Comparison of ENCODE assay signal across 8 cellular contexts in the genomic region with DNA sequence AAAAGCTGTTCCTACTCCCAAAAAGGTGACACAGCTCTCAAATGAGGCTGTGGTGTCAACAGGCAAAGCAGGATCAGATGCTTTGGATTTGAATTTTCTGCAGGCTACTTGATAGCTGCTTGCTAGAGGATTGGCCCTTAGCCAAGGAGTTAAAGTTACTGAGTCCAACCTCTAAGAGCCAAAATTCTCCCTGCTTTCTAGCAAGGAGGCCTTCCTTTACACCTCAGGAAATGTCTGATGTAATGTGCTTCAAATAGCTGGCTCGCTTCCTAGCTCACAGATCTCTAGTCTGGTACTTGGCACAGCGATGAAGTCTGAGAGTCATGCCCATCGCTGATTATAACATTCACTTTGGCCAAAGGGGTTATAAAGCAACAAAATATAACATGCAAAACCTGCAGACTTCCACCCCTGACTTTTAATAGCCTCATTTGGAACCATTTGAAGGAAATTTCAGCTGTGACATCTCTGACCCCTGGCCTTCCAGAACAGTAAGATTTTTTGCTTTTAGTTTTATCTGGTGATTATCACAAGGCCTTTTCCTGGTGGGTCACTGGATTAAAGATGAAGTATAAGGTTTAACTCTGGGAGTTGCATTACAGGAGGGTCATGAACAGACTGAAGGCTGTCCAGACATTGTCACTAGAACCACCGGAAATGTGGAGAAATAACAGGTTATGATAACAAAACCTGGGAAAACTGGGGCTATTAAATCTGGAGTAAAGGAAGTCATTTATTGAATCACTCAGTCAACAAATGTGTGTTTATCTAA.
DNase-seq lines count a peak whose midpoint lies in the region; ATAC-seq and TF ChIP-seq lines count a peak whose summit lies in the region.

No MANE protein-coding gene starts in this region.

- H3K4me1 ChIP-seq in IMR-90 (ENCODE audit: control insufficient read depth, insufficient read depth, low read length) (peaks cover 8% of the 10 kb centered on the region), adipocyte (ENCODE audit: control insufficient read depth, insufficient read depth, low read length) (peaks cover 38% of the 10 kb centered on the region), left ventricle myocardium inferior (peaks cover 45% of the 10 kb centered on the region)

- TF ChIP-seq CTCF in IMR-90 (conservative IDR thresholded peaks at IDR 0.05; ENCODE audit: low read depth, low read length) (no peak), left ventricle myocardium inferior (IDR thresholded peaks at IDR 0.05; ENCODE audit: borderline replicate concordance) (no peak)

- no peak overlapping the region for H3K56ac ChIP-seq in IMR-90 (ENCODE audit: extremely low read depth, insufficient read depth, low read length)

- CTCF ChIA-PET in IMR-90 (lab: Yijun Ruan, JAX) = interaction anchor here (0.7 kb wide), 1 partner anchor 9 kb away, joined by 3 read pairs; no protein-coding TSS in a partner anchor

- H3K4ac ChIP-seq in IMR-90 (ENCODE audit: low read depth, low read length) = peak overlapping the region; percentile 34; the same call in 1 of the 2 replicates

- H2BK5ac ChIP-seq in IMR-90 (ENCODE audit: low read depth, low read length, poor library complexity, severe bottlenecking) = no peak overlapping the region

- ATAC-seq in IMR-90 (ENCODE audit: low read depth) = peak; percentile 56
- no peak for ATAC-seq in HG02970 (IDR thresholded peaks at IDR 0.05; ENCODE audit: low FRiP score, unreplicated experiment)

- no peaks in the 10 kb centered on the region for H3K9me3 ChIP-seq in IMR-90 (ENCODE audit: control insufficient read depth, insufficient read depth, low read length)
- H3K9me3 ChIP-seq in adipocyte (ENCODE audit: control insufficient read depth, low read length) = no peaks in the 10 kb centered on the region
- no peaks in the 10 kb centered on the region for H3K9me3 ChIP-seq in left ventricle myocardium inferior (replicated peaks)

- dilution Hi-C loops in IMR-90 (cut with HindIII; ENCODE audit: low sequenced_read_pairs, unreplicated experiment) = loop anchor here (25.0 kb wide), 1 partner anchor 238 kb away; no protein-coding TSS in a partner anchor

- no peak overlapping the region for H4K91ac ChIP-seq in IMR-90 (ENCODE audit: insufficient read depth, low read depth, low read length)

- H2BK15ac ChIP-seq in IMR-90 (ENCODE audit: low read depth, low read length) = 0 out of 3 replicates have a peak overlapping the region, but pooled peaks have one; percentile 1

- intact Hi-C loops in IMR-90 (cut with micrococcal nuclease) (no loop called here), left ventricle myocardium inferior (cut with micrococcal nuclease) (no loop called here), posterior cingulate gyrus (cut with DNase I) (no loop called here)

- no peak overlapping the region for H4K8ac ChIP-seq in IMR-90 (ENCODE audit: low read depth in 2 of 2, low read length in 2 of 2)

- no peaks in the 10 kb centered on the region for H3K79me1 ChIP-seq in IMR-90 (ENCODE audit: low read depth in 1 of 2, low read length in 2 of 2)

- H3K9ac ChIP-seq in IMR-90 (ENCODE audit: low read depth, low read length) (no peak overlapping the region), adipocyte (ENCODE audit: low read length) (peak overlapping the region; percentile 47)

- POLR2A ChIA-PET in IMR-90 (lab: Charles Lee; ENCODE audit: unreplicated experiment) = no interaction called here

- no peak overlapping the region for H3K27ac ChIP-seq in IMR-90 (ENCODE audit: insufficient read depth, low read length)
- H3K27ac ChIP-seq in left ventricle myocardium inferior (replicated peaks) = peak overlapping the region; percentile 68

- H2AK5ac ChIP-seq in IMR-90 (ENCODE audit: low read depth, low read length) = no peak overlapping the region

- DNase-seq in IMR-90 (peak; percentile 81), adipocyte (ENCODE audit: low read depth) (peak; percentile 92), left ventricle myocardium inferior (no peak), superior temporal gyrus (ENCODE audit: extremely low spot score) (peak; percentile 44), posterior cingulate gyrus (no peak), NCI-H1417 treated with DMSO at 0.1 percent for 48 hours (lab: John Stamatoyannopoulos, UW) (no peak)
- DNase-seq in stimulated activated CD4-positive, alpha-beta T cell treated with anti-CD3 and anti-CD28 coated beads, Interleukin-12 subunit alpha, Interleukin-12 subunit beta, amount 100 ng/mL, for 4 hours = no peak

- no peak overlapping the region for H3K4me2 ChIP-seq in IMR-90 (ENCODE audit: low read depth, low read length)

- in situ Hi-C loops in IMR-90 (cut with MboI; ENCODE audit: low sequenced_read_pairs) = loop anchor here (5.0 kb wide), 1 partner anchor 253 kb away; no protein-coding TSS in a partner anchor

- peak overlapping the region; percentile 36 for H2BK20ac ChIP-seq in IMR-90 (ENCODE audit: low read depth, low read length)

- WGBS in IMR-90 (ENCODE audit: extremely low coverage in 2 of 2, insufficient read length in 1 of 2), 2 experiments = 100% methylated on average over 1 of the region's 4 CpGs; no CpG with 5 or more reads in 1 of the 2 experiments

- no peak overlapping the region; the same call in 1 of the 2 replicates for H3K14ac ChIP-seq in IMR-90 (replicated peaks; ENCODE audit: low read depth, low read length)

- H4K5ac ChIP-seq in IMR-90 (ENCODE audit: low read depth, low read length) = no peak overlapping the region

- no peak overlapping the region for H2AK9ac ChIP-seq in IMR-90 (replicated peaks; ENCODE audit: low read depth, low read length, poor library complexity)

- no peak for TF ChIP-seq RAD21 in IMR-90 (IDR thresholded peaks at IDR 0.05; ENCODE audit: low read length)

- no peak overlapping the region for H3K23ac ChIP-seq in IMR-90 (ENCODE audit: low read depth, low read length)

- H4K20me1 ChIP-seq in IMR-90 (ENCODE audit: insufficient read depth, low read length) = no peaks in the 10 kb centered on the region

- H2AFZ ChIP-seq in IMR-90 (replicated peaks; ENCODE audit: low read length, poor library complexity) = no peak overlapping the region

- no TSS peak for BruUV-seq in IMR-90 (replicated peaks; lab: Mats Ljungman, UMichigan)

- H3K36me3 ChIP-seq in IMR-90 (ENCODE audit: control insufficient read depth, insufficient read depth, low read length) = no peaks in the 10 kb centered on the region
- no peaks in the 10 kb centered on the region for H3K36me3 ChIP-seq in adipocyte (ENCODE audit: control insufficient read depth, insufficient read depth, low read length, severe bottlenecking)
- H3K36me3 ChIP-seq in left ventricle myocardium inferior = no peaks in the 10 kb centered on the region

- H3K18ac ChIP-seq in IMR-90 (ENCODE audit: low read depth, low read length) = no peak overlapping the region

- H2BK120ac ChIP-seq in IMR-90 (ENCODE audit: low read depth, low read length) = no peak overlapping the region

- peaks cover 4% of the 10 kb centered on the region for H3K9me1 ChIP-seq in IMR-90 (ENCODE audit: insufficient read depth, low read length)

- H3K27me3 ChIP-seq in IMR-90 (ENCODE audit: control insufficient read depth, insufficient read depth, low read length) (no peaks in the 10 kb centered on the region), adipocyte (replicated peaks; ENCODE audit: control insufficient read depth, insufficient read depth, low read length) (no peaks in the 10 kb centered on the region), left ventricle myocardium inferior (ENCODE audit: low read depth) (no peaks in the 10 kb centered on the region)

- TF ChIP-seq POLR2A in IMR-90 (IDR thresholded peaks at IDR 0.05; ENCODE audit: low read depth, low read length) = no peak

- H3K4me3 ChIP-seq in IMR-90 (ENCODE audit: insufficient read depth, low read depth, low read length) = no peak overlapping the region
- no peak overlapping the region for H3K4me3 ChIP-seq in adipocyte (ENCODE audit: low read length)
- H3K4me3 ChIP-seq in left ventricle myocardium inferior = no peak overlapping the region

TF ChIP-seq in IMR-90, 13 proteins besides CTCF, POLR2A, EP300 and RAD21:
- no peak for TF ChIP-seq RCOR1 (IDR thresholded peaks at IDR 0.05; ENCODE audit: insufficient replicate concordance, low read length)
- TF ChIP-seq NFE2L2 (IDR thresholded peaks at IDR 0.05; ENCODE audit: low read depth, low read length) = no peak
- TF ChIP-seq FOS (IDR thresholded peaks at IDR 0.05; ENCODE audit: low read depth, low read length) = no peak

Comparison
In these comparisons a context has a peak if more than half of its experiments do, and no peak if none do; other contexts are left out.
1. DNase-seq: peak in IMR-90 (single experiment), adipocyte (single experiment) and superior temporal gyrus (single experiment); none in left ventricle myocardium inferior (single experiment), posterior cingulate gyrus (0 of 10), stimulated activated CD4-positive, alpha-beta T cell treated with anti-CD3 and anti-CD28 coated beads, Interleukin-12 subunit alpha, Interleukin-12 subunit beta, amount 100 ng/mL, for 4 hours (single experiment) and NCI-H1417 treated with DMSO at 0.1 percent for 48 hours (single experiment).